Comparison of ENCODE assay signal across 34 cellular contexts in the genomic region with DNA sequence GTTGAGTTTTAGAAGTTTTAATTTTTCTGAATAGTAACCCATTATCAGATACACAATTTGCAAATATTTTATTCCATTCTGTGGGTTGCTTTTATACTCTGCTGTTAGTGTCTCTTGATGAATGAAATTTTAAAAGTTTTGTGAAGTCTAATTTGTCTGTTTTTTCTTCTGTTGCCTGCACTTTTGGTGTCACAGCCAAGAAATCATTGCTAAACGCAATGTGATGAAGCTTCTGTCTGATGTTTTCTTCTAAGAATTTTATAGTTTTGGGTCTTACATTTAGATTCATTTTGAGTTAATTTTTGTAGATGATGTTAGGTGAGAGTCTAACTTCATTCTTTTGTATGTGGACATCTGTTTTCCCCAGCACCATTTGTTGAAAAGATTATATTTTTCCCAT.
"Had no signal": no experiment of that assay in that cellular context is flagged by ENCODE, and none has a peak within 500 bp of the region (broad histone marks: within the 10 kb centered on the region; RNA-seq: fewer than 3 reads in every experiment).

No MANE protein-coding gene starts in this region.

- FAIRE-seq: astrocyte, bronchial epithelial cell had no signal

- ATAC-seq: activated naive CD4-positive, alpha-beta T cell treated with anti-CD3 and anti-CD28 coated beads, Interleukin-2, amount 50 U/mL, for 72 hours; activated naive CD8-positive, alpha-beta T cell treated with anti-CD3 and anti-CD28 coated beads, Interleukin-2, amount 50 U/mL, for 24 hours; activated T-cell treated with anti-CD3 and anti-CD28 coated beads, Interleukin-2, amount 50 U/mL, for 4 hours; activated T-cell treated with anti-CD3 and anti-CD28 coated beads, Interleukin-2, amount 50 U/mL, for 72 hours; activated T-helper 17 cell treated with anti-CD3 and anti-CD28 coated beads, Interleukin-2, amount 50 U/mL, for 72 hours; body of pancreas had no signal

- H3K36me3 ChIP-seq: adrenal gland, ascending aorta, brain microvascular endothelial cell, breast epithelium, cardiac muscle cell had no signal

- H3K4me3 ChIP-seq: adrenal gland, ascending aorta, body of pancreas, breast epithelium, cardiac muscle cell had no signal

- H3K4me1 ChIP-seq: adrenal gland, ascending aorta, body of pancreas, breast epithelium had no signal

- DNase-seq: activated effector memory CD4-positive, alpha-beta T cell treated with anti-CD3 and anti-CD28 coated beads, Interleukin-2, amount 50 U/mL, for 16 hours; activated effector memory CD4-positive, alpha-beta T cell treated with Interleukin-2 at 50 U/mL for 16 hours; activated gamma-delta T cell; activated gamma-delta T cell treated with Interleukin-2 at 50 U/mL for 16 hours; activated naive CD4-positive, alpha-beta T cell; activated naive CD4-positive, alpha-beta T cell treated with anti-CD3 and anti-CD28 coated beads for 36 hours; activated naive CD4-positive, alpha-beta T cell treated with anti-CD3 and anti-CD28 coated beads, Interleukin-2, amount 10 ng/mL, durations not matched to agents 7 days and 5 days; activated naive CD4-positive, alpha-beta T cell treated with anti-CD3 and anti-CD28 coated beads, Interleukin-2, amount 50 U/mL, for 16 hours; activated naive CD4-positive, alpha-beta T cell treated with Interleukin-2 at 50 U/mL for 16 hours; activated naive CD8-positive, alpha-beta T cell treated with anti-CD3 and anti-CD28 coated beads for 36 hours; activated naive CD8-positive, alpha-beta T cell treated with anti-CD3 and anti-CD28 coated beads, Interleukin-2, amount 10 ng/mL, durations not matched to agents 7 days and 5 days; activated naive CD8-positive, alpha-beta T cell treated with anti-CD3 and anti-CD28 coated beads, Interleukin-2, amount 50 U/mL, for 24 hours; activated T-cell treated with anti-CD3 and anti-CD28 coated beads, Interleukin-2, amount 50 U/mL, for 1 hour; activated T-cell treated with anti-CD3 and anti-CD28 coated beads, Interleukin-2, amount 50 U/mL, for 24 hours; activated T-cell treated with anti-CD3 and anti-CD28 coated beads, Interleukin-2, amount 50 U/mL, for 4 hours; activated T-cell treated with anti-CD3 and anti-CD28 coated beads, Interleukin-2, amount 50 U/mL, for 48 hours; activated T-cell treated with anti-CD3 and anti-CD28 coated beads, Interleukin-2, amount 50 U/mL, for 72 hours; adrenal gland; amniotic stem cell; amygdala; anterior cingulate cortex; aorta; body of pancreas; brain microvascular endothelial cell; caudate nucleus; central memory CD4-positive, alpha-beta T cell; cerebellar nuclear complex had no signal

- H3K27ac ChIP-seq: adrenal gland, ascending aorta, body of pancreas, brain microvascular endothelial cell, breast epithelium, cardiac muscle cell had no signal

- H3K27me3 ChIP-seq: adrenal gland, ascending aorta, body of pancreas, brain microvascular endothelial cell, breast epithelium, cardiac muscle cell had no signal

- H3K9me3 ChIP-seq: adrenal gland had no signal
